In the genomic region with DNA sequence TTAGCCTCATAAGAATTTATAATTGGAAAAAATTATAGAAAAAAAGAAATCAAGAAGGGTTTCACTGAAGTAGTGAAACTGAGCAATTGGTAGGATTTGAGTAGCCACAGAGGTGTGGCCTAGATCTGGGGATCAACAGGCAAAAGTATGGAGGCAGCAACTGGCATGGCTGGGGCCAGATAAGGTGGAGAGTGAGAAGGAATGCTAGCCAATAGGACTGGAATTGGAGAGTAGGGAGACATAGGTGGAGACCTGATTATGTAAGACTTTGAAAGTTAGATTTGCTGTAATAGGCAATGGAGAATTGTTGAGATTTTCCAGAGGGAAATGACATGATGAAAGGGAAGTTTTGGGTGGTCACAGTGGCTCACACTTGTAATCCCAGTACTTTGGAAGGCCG, we compare ENCODE assay signal across 27 cellular contexts. TPM values are rescaled to one million over a fixed set of nuclear protein-coding genes. Genes with fewer than 3 reads are reported as not detected.
"Had no signal": no experiment of that assay in that cellular context is flagged by ENCODE, and none has a peak within 500 bp of the region (broad histone marks: within the 10 kb centered on the region; RNA-seq: fewer than 3 reads in every experiment).

No MANE protein-coding gene starts in this region.

- DNase-seq: colonic mucosa; cortex of kidney; effector CD8-positive, alpha-beta T cell; effector memory CD8-positive, alpha-beta T cell; endodermal cell; erythroblast; esophagus squamous epithelium; foreskin melanocyte; gastrocnemius medialis; glutamatergic neuron; head of caudate nucleus; heart right ventricle; hippocampal formation; left cardiac atrium; left lung; left ventricle myocardium superior; lower lobe of right lung; mesenchymal stem cell; mucosa of descending colon; naive B cell; naive thymus-derived CD8-positive, alpha-beta T cell had no signal

- H3K27ac ChIP-seq: colonic mucosa, epithelial cell of prostate, esophagus squamous epithelium, gastrocnemius medialis, heart right ventricle, left lung, lower lobe of right lung had no signal

- ATAC-seq: effector memory CD8-positive, alpha-beta T cell; esophagus mucosa; gastrocnemius medialis; heart right ventricle; left lung; left ventricle myocardium superior; lower lobe of right lung; mucosa of descending colon; naive thymus-derived CD8-positive, alpha-beta T cell had no signal

- H3K4me3 ChIP-seq: colonic mucosa, esophagus squamous epithelium, gastrocnemius medialis, heart right ventricle, left lung, lower lobe of right lung, mucosa of descending colon had no signal

- FAIRE-seq: endometrium, islet of Langerhans, keratinocyte had no signal

- H3K9me3 ChIP-seq: colonic mucosa, gastrocnemius medialis, mucosa of descending colon had no signal

- H3K36me3 ChIP-seq: colonic mucosa, esophagus squamous epithelium, gastrocnemius medialis, heart right ventricle, left lung, lower lobe of right lung had no signal

- H3K27me3 ChIP-seq: colonic mucosa, esophagus squamous epithelium, gastrocnemius medialis, left lung had no signal

- H3K4me1 ChIP-seq: colonic mucosa, esophagus squamous epithelium, gastrocnemius medialis, heart right ventricle, left lung, lower lobe of right lung had no signal

RNA-seq across cellular contexts. Expression of gene CGN, which starts 24.6 kb away (rescaled TPM):
- total RNA-seq: myocyte had no signal
